In genomic region chr1:11980676-11980972, GRCh38 we compare ENCODE assay signal across 8 cellular contexts. TPM values are rescaled to one million over a fixed set of nuclear protein-coding genes. Genes with fewer than 3 reads are reported as not detected.
A peak's percentile ranks its signal among the peaks of the same experiment; 100 is the strongest.
DNase-seq lines count a peak whose midpoint lies in the region; TF ChIP-seq lines count a peak whose summit lies in the region.

No MANE protein-coding gene starts in this region.

- H3K4me3 ChIP-seq in GM12865 (ENCODE audit: low read depth, low read length) (peak overlapping the region; percentile 89), esophagus muscularis mucosa (peak overlapping the region; percentile 82 to 98 (median 90))

- no peaks in the 10 kb centered on the region for H3K9me3 Mint-ChIP-seq in progenitor cell of endocrine pancreas (ENCODE audit: low read depth)

- TF ChIP-seq POLR2A in esophagus muscularis mucosa (IDR thresholded peaks at IDR 0.05; ENCODE audit: low read depth), result no peak

- H3K9me3 ChIP-seq in esophagus muscularis mucosa, result no peaks in the 10 kb centered on the region

- peaks cover 8% of the 10 kb centered on the region for H3K36me3 Mint-ChIP-seq in progenitor cell of endocrine pancreas (ENCODE audit: insufficient read depth)

- intact Hi-C loops in esophagus muscularis mucosa (cut with DNase I), result no loop called here

- peaks cover 46 to 70% (median 66%) of the 10 kb centered on the region in 4 donors for H3K4me1 ChIP-seq in esophagus muscularis mucosa

- no peaks in the 10 kb centered on the region for H3K27me3 ChIP-seq in esophagus muscularis mucosa

- under 1% methylated on average over 12 of the region's 12 CpGs for WGBS in esophagus muscularis mucosa

- no peak for TF ChIP-seq EP300 in esophagus muscularis mucosa (IDR thresholded peaks at IDR 0.05)

- peak overlapping the region; percentile 97 for H3K4me3 Mint-ChIP-seq in progenitor cell of endocrine pancreas (ENCODE audit: low read depth)

- peak overlapping the region; percentile 95 to 99 (median 97) for H3K27ac ChIP-seq in esophagus muscularis mucosa (replicated peaks in 1 of 4)

- peaks cover 21% of the 10 kb centered on the region for H3K4me1 Mint-ChIP-seq in progenitor cell of endocrine pancreas (ENCODE audit: low read depth)

- DNase-seq in GM12865 (ENCODE audit: low read depth), result no peak
- peak; percentile 17 for DNase-seq in RPMI8226
- DNase-seq in esophagus muscularis mucosa (ENCODE audit: extremely low spot score), result no peak
- no peak for DNase-seq in progenitor cell of endocrine pancreas (ENCODE audit: low spot score, unreplicated experiment)
- no peak for DNase-seq in putamen (ENCODE audit: low spot score)
- DNase-seq in NCI-H510A (lab: John Stamatoyannopoulos, UW), result no peak
- DNase-seq in activated CD4-positive, alpha-beta T cell treated with anti-CD3 and anti-CD28 coated beads for 1 hour, result no peak
- no peak for DNase-seq in medulla oblongata (ENCODE audit: extremely low spot score)

- TF ChIP-seq CTCF in GM12865 (IDR thresholded peaks at IDR 0.05; ENCODE audit: insufficient read depth, low read depth, low read length, missing control alignments) (no peak), esophagus muscularis mucosa (IDR thresholded peaks at IDR 0.05) (no peak), progenitor cell of endocrine pancreas (IDR thresholded peaks at IDR 0.05; ENCODE audit: unreplicated experiment) (no peak)

- H3K27ac Mint-ChIP-seq in progenitor cell of endocrine pancreas, result peak overlapping the region; percentile 98

- no peaks in the 10 kb centered on the region for H3K27me3 Mint-ChIP-seq in progenitor cell of endocrine pancreas

- H3K36me3 ChIP-seq in esophagus muscularis mucosa, result peaks cover 11 to 54% (median 42%) of the 10 kb centered on the region in 4 donors

RNA-seq across cellular contexts. Expression of gene MFN2, which starts 0.4 kb away (rescaled TPM):
- 100 to 1,000 TPM; 166 to 242 (median 191) TPM for total RNA-seq in esophagus muscularis mucosa
- total RNA-seq in progenitor cell of endocrine pancreas, result 50.6 and 55.8 TPM in 2 replicates

RNA-seq across cellular contexts. Expression of gene MIIP, which starts 38.7 kb away (rescaled TPM):
- 10 to 100 TPM; 30.7 to 52.3 (median 39.8) TPM for total RNA-seq in esophagus muscularis mucosa
- total RNA-seq in progenitor cell of endocrine pancreas, result 46.5 and 47.1 TPM in 2 replicates

RNA-seq across cellular contexts. Expression of gene PLOD1, which starts 46.1 kb away (rescaled TPM):
- total RNA-seq in esophagus muscularis mucosa (100 to 1,000 TPM in 1 of 4 donors, 10 to 100 TPM in 3; 67.5 to 111 (median 75.0) TPM), progenitor cell of endocrine pancreas (76.1 and 80.7 TPM in 2 replicates)

RNA-seq across cellular contexts. Expression of gene KIAA2013, which starts 54.4 kb away (rescaled TPM):
- total RNA-seq in esophagus muscularis mucosa (100 to 1,000 TPM in 2 of 4 donors, 10 to 100 TPM in 2; 77.7 to 145 (median 104) TPM), progenitor cell of endocrine pancreas (36.6 and 37.5 TPM in 2 replicates)
